Comparison of ENCODE assay signal across 8 cellular contexts in the genomic region with DNA sequence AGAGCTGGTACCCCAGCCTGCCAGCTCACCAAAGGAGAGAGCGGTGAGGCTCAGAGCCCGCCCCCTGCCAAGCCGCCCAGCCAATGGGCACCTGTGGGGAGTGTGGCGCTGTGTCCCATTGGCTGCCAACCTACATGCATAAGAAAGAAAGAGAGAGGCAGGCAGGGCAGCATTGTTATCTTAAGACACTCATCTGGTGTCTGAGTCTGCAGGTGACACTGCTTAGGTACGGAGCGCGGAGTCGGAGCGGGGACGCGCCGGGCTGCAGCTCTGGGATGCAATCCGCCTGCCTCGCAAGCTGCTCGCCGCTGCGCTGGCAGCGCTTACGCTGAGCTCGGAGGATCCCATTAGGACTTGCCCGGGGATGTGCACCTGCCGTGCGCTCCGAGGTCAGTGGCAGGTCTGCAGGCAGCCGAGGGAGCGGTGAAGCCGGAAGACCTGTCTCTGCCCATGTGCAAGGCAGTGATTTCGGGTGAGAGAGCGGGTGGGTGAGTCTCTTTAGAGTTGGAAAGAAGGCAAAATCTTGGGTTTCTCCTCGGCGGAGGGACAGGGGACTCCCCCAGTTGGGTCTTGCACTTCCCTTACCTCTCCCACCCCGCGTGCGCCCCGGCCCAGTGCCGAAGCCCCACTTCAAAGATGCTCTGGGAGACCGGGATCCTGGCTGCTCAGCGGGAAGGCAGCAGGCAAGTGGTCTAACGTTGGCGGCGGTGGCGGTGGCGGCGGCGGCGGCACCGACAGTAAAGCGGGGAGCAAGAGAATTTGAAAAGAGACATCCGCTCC. TPM values are rescaled to one million over a fixed set of nuclear protein-coding genes. Genes with fewer than 3 reads are reported as not detected.
DNase-seq lines count a peak whose midpoint lies in the region; ATAC-seq, FAIRE-seq and TF ChIP-seq lines count a peak whose summit lies in the region.

A gene with protein sequence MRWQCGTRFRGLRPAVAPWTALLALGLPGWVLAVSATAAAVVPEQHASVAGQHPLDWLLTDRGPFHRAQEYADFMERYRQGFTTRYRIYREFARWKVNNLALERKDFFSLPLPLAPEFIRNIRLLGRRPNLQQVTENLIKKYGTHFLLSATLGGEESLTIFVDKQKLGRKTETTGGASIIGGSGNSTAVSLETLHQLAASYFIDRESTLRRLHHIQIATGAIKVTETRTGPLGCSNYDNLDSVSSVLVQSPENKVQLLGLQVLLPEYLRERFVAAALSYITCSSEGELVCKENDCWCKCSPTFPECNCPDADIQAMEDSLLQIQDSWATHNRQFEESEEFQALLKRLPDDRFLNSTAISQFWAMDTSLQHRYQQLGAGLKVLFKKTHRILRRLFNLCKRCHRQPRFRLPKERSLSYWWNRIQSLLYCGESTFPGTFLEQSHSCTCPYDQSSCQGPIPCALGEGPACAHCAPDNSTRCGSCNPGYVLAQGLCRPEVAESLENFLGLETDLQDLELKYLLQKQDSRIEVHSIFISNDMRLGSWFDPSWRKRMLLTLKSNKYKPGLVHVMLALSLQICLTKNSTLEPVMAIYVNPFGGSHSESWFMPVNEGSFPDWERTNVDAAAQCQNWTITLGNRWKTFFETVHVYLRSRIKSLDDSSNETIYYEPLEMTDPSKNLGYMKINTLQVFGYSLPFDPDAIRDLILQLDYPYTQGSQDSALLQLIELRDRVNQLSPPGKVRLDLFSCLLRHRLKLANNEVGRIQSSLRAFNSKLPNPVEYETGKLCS (plus strand): TSS at position 203 of the 780 bp plus-strand sequence. CDS start 58,919 bp downstream, outside the sequence.

- H3K27me3 ChIP-seq in pancreas = peaks cover 0 to 14% (median 6%) of the 10 kb centered on the region in 4 donors

- TF ChIP-seq CTCF in pancreas (IDR thresholded peaks at IDR 0.05) = no peak

- peak within 1 kb of the TSS; percentile 10 to 48 (median 19) for H3K4me3 ChIP-seq in pancreas

- FAIRE-seq in GM12892 (lab: Jason Lieb, UNC) (no peak), frontal cortex (lab: Jason Lieb, UNC) (no peak), pancreas (lab: Jason Lieb, UNC) (no peak)

- DNase-seq in GM12892 (ENCODE audit: insufficient read length) (peak; percentile 23), RPMI7951 (ENCODE audit: low read depth) (peak; percentile 12), frontal cortex (ENCODE audit: low spot score in 2 of 2) (peak; percentile 72 to 76), pancreas (peak; percentile 37 to 81 (median 62))
- DNase-seq in central memory CD4-positive, alpha-beta T cell = no peak

- H3K4me1 ChIP-seq in pancreas = peaks cover 0 to 7% (median 3%) of the 10 kb centered on the region in 3 donors

- ATAC-seq in HG03354 (IDR thresholded peaks at IDR 0.05; ENCODE audit: poor library complexity, severe bottlenecking, unreplicated experiment) (peak; percentile 87), pancreas (peak; percentile 91 to 98 (median 96)), GM19452 (IDR thresholded peaks at IDR 0.05; ENCODE audit: unreplicated experiment) (no peak), HG03095 (IDR thresholded peaks at IDR 0.05; ENCODE audit: unreplicated experiment) (no peak)

- 2 to 3% methylated on average over 49 of the region's 49 CpGs for WGBS in pancreas, 2 donors

- H3K9me3 ChIP-seq in pancreas = no peaks in the 10 kb centered on the region

- intact Hi-C loops in pancreas (cut with DNase I) = no loop called here

- TF ChIP-seq POLR2A in GM12892 (IDR thresholded peaks at IDR 0.05; ENCODE audit: low read depth, low read length) = no peak

- H3K27ac ChIP-seq in pancreas = no peak within 1 kb of the TSS

- H3K36me3 ChIP-seq in pancreas = no peaks in the 10 kb centered on the region

RNA-seq across cellular contexts. Expression of the gene that starts here (rescaled TPM):
- 0.06 TPM for polyA plus RNA-seq in GM12892 (2012; ENCODE audit: missing spikeins)
- total RNA-seq in RPMI7951 (2014; rRNA removed; shearing (Covaris generic)) = under 0.01 TPM in 1 of 2 replicates, not detected in the other
- total RNA-seq in frontal cortex (17.1 TPM), pancreas (under 1 TPM in 1 of 6 donors, not detected in 5; 0.19 TPM)
- polyA plus RNA-seq in pancreas = under 1 TPM; 0.04 to 0.23 TPM

Comparison
In these comparisons a context has a peak if more than half of its experiments do, and no peak if none do; other contexts are left out.
1. RNA of the gene that starts here (total RNA-seq): 17.1 TPM in frontal cortex (single experiment); 0.19 TPM in pancreas and under 0.01 TPM in RPMI7951; every median in the first group is over 10 times any median in the second.
2. Peak in DNase-seq in RPMI7951; RNA of the gene not detected or under 1 TPM.
3. Peak in DNase-seq, ATAC-seq and H3K4me3 ChIP-seq in pancreas; RNA of the gene not detected or under 1 TPM.